Comparison of ENCODE assay signal across 11 cellular contexts in genomic region chr2:118103963-118104942, GRCh38.
DNase-seq lines count a peak whose midpoint lies in the region; ATAC-seq lines count a peak whose summit lies in the region.
"Had no signal": no experiment of that assay in that cellular context is flagged by ENCODE, and none has a peak within 500 bp of the region (broad histone marks: within the 10 kb centered on the region; RNA-seq: fewer than 3 reads in every experiment).

No MANE protein-coding gene starts in this region.

- peak overlapping the region in 1 of 11 experiments; percentile 48; a peak in 3 of 22 replicates for H3K27ac ChIP-seq in BLaER1 treated with 17β-estradiol and CSF1 and Interleukin-3, amounts not matched to agents 10 nM and 100 nM
- H3K27ac ChIP-seq in effector memory CD4-positive, alpha-beta T cell (ENCODE audit: insufficient read depth, low read length, poor library complexity, severe bottlenecking), result no peak overlapping the region
- H3K27ac ChIP-seq: breast epithelium had no signal

- no peaks in the 10 kb centered on the region for H3K27me3 ChIP-seq in BLaER1 treated with 17β-estradiol and CSF1 and Interleukin-3, amounts not matched to agents 10 nM and 100 nM
- no peaks in the 10 kb centered on the region for H3K27me3 ChIP-seq in effector memory CD4-positive, alpha-beta T cell (replicated peaks; ENCODE audit: control insufficient read depth, insufficient read depth, low read length, poor library complexity, severe bottlenecking)
- H3K27me3 ChIP-seq: breast epithelium had no signal

- H3K4me2 ChIP-seq in BLaER1 treated with 17β-estradiol and CSF1 and Interleukin-3, amounts not matched to agents 10 nM and 100 nM, result peak overlapping the region in 6 of 11 experiments; percentile 2 to 75 (median 38); a peak in 9 of 22 replicates

- H3K9me3 ChIP-seq in BLaER1 treated with 17β-estradiol and CSF1 and Interleukin-3, amounts not matched to agents 10 nM and 100 nM (replicated peaks in 1 of 11), result no peaks in the 10 kb centered on the region
- H3K9me3 ChIP-seq in effector memory CD4-positive, alpha-beta T cell (ENCODE audit: control insufficient read depth, low read length), result no peaks in the 10 kb centered on the region
- H3K9me3 ChIP-seq: breast epithelium had no signal

- peaks cover 57 to 99% (median 88%) of the 10 kb centered on the region in 11 experiments for H3K36me3 ChIP-seq in BLaER1 treated with 17β-estradiol and CSF1 and Interleukin-3, amounts not matched to agents 10 nM and 100 nM
- peaks cover 58% of the 10 kb centered on the region for H3K36me3 ChIP-seq in effector memory CD4-positive, alpha-beta T cell (ENCODE audit: control insufficient read depth, insufficient read depth, low read length)
- H3K36me3 ChIP-seq: breast epithelium had no signal

- peaks cover 0 to 42% (median 5%) of the 10 kb centered on the region in 10 experiments; a peak in 10 of 20 replicates for H3K4me1 ChIP-seq in BLaER1 treated with 17β-estradiol and CSF1 and Interleukin-3, amounts not matched to agents 10 nM and 100 nM
- no peaks in the 10 kb centered on the region for H3K4me1 ChIP-seq in effector memory CD4-positive, alpha-beta T cell (ENCODE audit: control insufficient read depth, insufficient read depth, low read length, poor library complexity, severe bottlenecking)
- H3K4me1 ChIP-seq: breast epithelium had no signal

- H4K20me1 ChIP-seq in BLaER1 treated with 17β-estradiol and CSF1 and Interleukin-3, amounts not matched to agents 10 nM and 100 nM, result peaks cover 0 to 17% (median 0%) of the 10 kb centered on the region in 11 experiments; a peak in 5 of 22 replicates

- DNase-seq in effector memory CD4-positive, alpha-beta T cell, result no peak
- DNase-seq in hypothalamus (lab: John Stamatoyannopoulos, UW) (no peak), NCI-H1436 treated with DMSO at 0.1 percent for 48 hours (lab: John Stamatoyannopoulos, UW) (no peak), putamen (ENCODE audit: low spot score) (no peak)
- DNase-seq: NCI-H1092 treated with DMSO at 0.1 percent for 48 hours had no signal

- H3K9ac ChIP-seq in BLaER1 treated with 17β-estradiol and CSF1 and Interleukin-3, amounts not matched to agents 10 nM and 100 nM, result 0 out of 22 replicates have a peak overlapping the region, but pooled peaks of 1 of the 11 experiments have one; percentile 2

- no peak overlapping the region for H3K4me3 ChIP-seq in BLaER1 treated with 17β-estradiol and CSF1 and Interleukin-3, amounts not matched to agents 10 nM and 100 nM
- H3K4me3 ChIP-seq in effector memory CD4-positive, alpha-beta T cell (ENCODE audit: insufficient read depth, low read depth, low read length, poor library complexity, severe bottlenecking), result no peak overlapping the region
- H3K4me3 ChIP-seq: breast epithelium had no signal

- ATAC-seq in GM19023 (IDR thresholded peaks at IDR 0.05; ENCODE audit: unreplicated experiment) (peak; percentile 98), HG02610 (IDR thresholded peaks at IDR 0.05; ENCODE audit: unreplicated experiment) (peak; percentile 98), HG03469 (IDR thresholded peaks at IDR 0.05; ENCODE audit: unreplicated experiment) (peak; percentile 95)
- ATAC-seq: Right ventricle myocardium inferior had no signal
